Comparison of ENCODE assay signal across 8 cellular contexts in genomic region chr5:163347671-163348070, GRCh38.
A peak's percentile ranks its signal among the peaks of the same experiment; 100 is the strongest.
DNase-seq lines count a peak whose midpoint lies in the region; TF ChIP-seq lines count a peak whose summit lies in the region.

No MANE protein-coding gene starts in this region.

- H3K4me3 ChIP-seq in cardiac muscle cell (no peak overlapping the region), mesenchymal stem cell (ENCODE audit: insufficient read depth in 1 of 2, low read depth in 1 of 2, low read length in 2 of 2) (no peak overlapping the region)

- H3K4me1 ChIP-seq in cardiac muscle cell (ENCODE audit: low read depth) (no peaks in the 10 kb centered on the region), mesenchymal stem cell (ENCODE audit: control insufficient read depth, insufficient read depth, low read depth, low read length) (no peaks in the 10 kb centered on the region)

- no peak overlapping the region for H2BK15ac ChIP-seq in mesenchymal stem cell (ENCODE audit: low read depth, poor library complexity, severe bottlenecking)

- H2BK5ac ChIP-seq in mesenchymal stem cell (ENCODE audit: low read depth, low read length, poor library complexity, severe bottlenecking), result no peak overlapping the region

- no peak overlapping the region for H4K8ac ChIP-seq in mesenchymal stem cell (ENCODE audit: low read length)

- H3K4me2 ChIP-seq in mesenchymal stem cell (ENCODE audit: low read length, poor library complexity, severe bottlenecking), result no peak overlapping the region

- H2AK5ac ChIP-seq in mesenchymal stem cell (ENCODE audit: low read length, severe bottlenecking), result no peak overlapping the region

- WGBS in mesenchymal stem cell, result no CpG with 5 or more reads among the region's 2 CpGs

- H3K36me3 ChIP-seq in cardiac muscle cell, result no peaks in the 10 kb centered on the region
- no peaks in the 10 kb centered on the region for H3K36me3 ChIP-seq in mesenchymal stem cell (ENCODE audit: control insufficient read depth in 1 of 2, insufficient read depth in 2 of 2, low read depth in 1 of 2, low read length in 2 of 2)

- H2BK12ac ChIP-seq in mesenchymal stem cell (ENCODE audit: low read length in 2 of 2), result no peak overlapping the region

- TF ChIP-seq CTCF in cardiac muscle cell (IDR thresholded peaks at IDR 0.05; ENCODE audit: low read depth, low read length), result peak; percentile 86

- no peak overlapping the region for H2AFZ ChIP-seq in mesenchymal stem cell (ENCODE audit: low read depth, low read length)

- intact Hi-C loops in cardiac septum (cut with DNase I), result no loop called here

- H3K27me3 ChIP-seq in cardiac muscle cell, result no peaks in the 10 kb centered on the region
- peaks cover 0 to 10% of the 10 kb centered on the region in 2 experiments for H3K27me3 ChIP-seq in mesenchymal stem cell (ENCODE audit: control insufficient read depth in 1 of 2, insufficient read depth in 1 of 2, low read length in 2 of 2)

- H2BK120ac ChIP-seq in mesenchymal stem cell (ENCODE audit: low read depth, low read length), result no peak overlapping the region

- H3K23ac ChIP-seq in mesenchymal stem cell (ENCODE audit: low read length in 2 of 2), result no peak overlapping the region

- H4K91ac ChIP-seq in mesenchymal stem cell (ENCODE audit: low read length), result no peak overlapping the region

- no peak overlapping the region for H3K4ac ChIP-seq in mesenchymal stem cell (ENCODE audit: low read depth in 1 of 2, low read length in 2 of 2)

- H3K79me1 ChIP-seq in mesenchymal stem cell (replicated peaks; ENCODE audit: low read length, poor library complexity, severe bottlenecking), result no peaks in the 10 kb centered on the region

- H3K18ac ChIP-seq in mesenchymal stem cell (ENCODE audit: low read depth in 1 of 2, low read length in 2 of 2), result no peak overlapping the region

- peak; percentile 68 to 85 for DNase-seq in cardiac muscle cell (ENCODE audit: low read depth in 1 of 2, low spot score in 1 of 2)
- DNase-seq in cardiac septum (ENCODE audit: low spot score), result no peak
- peak; percentile 24 for DNase-seq in HCEC 1CT
- DNase-seq in NCI-H1048 (lab: John Stamatoyannopoulos, UW), result peak; percentile 28
- DNase-seq in activated CD4-positive, CD25-positive, alpha-beta regulatory T cell treated with anti-CD3 and anti-CD28 coated beads, Interleukin-2, amount 50 U/mL, for 72 hours, result peak; percentile 34
- peak; percentile 67 for DNase-seq in ecto neural progenitor cell (ENCODE audit: low spot score)
- peak; percentile 60 for DNase-seq in mesenchymal stem cell
- DNase-seq in stimulated activated naive CD4-positive, alpha-beta T cell treated with Interleukin-2 at 50 U/mL for 16 hours (lab: John Stamatoyannopoulos, UW), result peak; percentile 2

- H3K14ac ChIP-seq in mesenchymal stem cell (ENCODE audit: low read length in 2 of 2), result no peak overlapping the region

- no peak overlapping the region for H3K27ac ChIP-seq in cardiac muscle cell
- no peak overlapping the region for H3K27ac ChIP-seq in mesenchymal stem cell (ENCODE audit: low read length, poor library complexity, severe bottlenecking)

- H3K9me3 ChIP-seq in cardiac muscle cell (ENCODE audit: low read depth) (no peaks in the 10 kb centered on the region), mesenchymal stem cell (ENCODE audit: control insufficient read depth, low read length) (no peaks in the 10 kb centered on the region)

- H3K9ac ChIP-seq in mesenchymal stem cell (ENCODE audit: low read length), result no peak overlapping the region
